Comparison of ENCODE assay signal across 8 cellular contexts in genomic region chrX:150693782-150694574, GRCh38. TPM values are rescaled to one million over a fixed set of nuclear protein-coding genes. Genes with fewer than 3 reads are reported as not detected.
A peak's percentile ranks its signal among the peaks of the same experiment; 100 is the strongest.
DNase-seq lines count a peak whose midpoint lies in the region; ATAC-seq and TF ChIP-seq lines count a peak whose summit lies in the region.

No MANE protein-coding gene starts in this region.

- 56% methylated on average over 8 of the region's 33 CpGs; no CpG with 5 or more reads in 1 of the 2 donors for WGBS in gastroesophageal sphincter (ENCODE audit: low coverage in 1 of 2), 2 donors

- H3K27ac ChIP-seq in Panc1 (ENCODE audit: low read length) (peak overlapping the region; percentile 88), gastroesophageal sphincter (peak overlapping the region; percentile 81 to 93 (median 84)), upper lobe of right lung (peak overlapping the region; percentile 78)

- ATAC-seq in GM21360 (IDR thresholded peaks at IDR 0.05; ENCODE audit: unreplicated experiment) (peak; percentile 69), Panc1 (peak; percentile 64), gastroesophageal sphincter (peak; percentile 43), upper lobe of right lung (peak; percentile 80)

- H3K4me1 ChIP-seq in Panc1 (ENCODE audit: control insufficient read depth, insufficient read depth, low read length) (peaks cover 7% of the 10 kb centered on the region), gastroesophageal sphincter (peaks cover 0 to 31% (median 5%) of the 10 kb centered on the region in 3 donors), upper lobe of right lung (no peaks in the 10 kb centered on the region)

- no peaks in the 10 kb centered on the region for H3K36me3 ChIP-seq in Panc1 (ENCODE audit: control insufficient read depth, insufficient read depth, low read length)
- H3K36me3 ChIP-seq in gastroesophageal sphincter = no peaks in the 10 kb centered on the region
- no peaks in the 10 kb centered on the region for H3K36me3 ChIP-seq in upper lobe of right lung

- no peak for TF ChIP-seq POLR2A in gastroesophageal sphincter (IDR thresholded peaks at IDR 0.05)

- peak; percentile 92 for DNase-seq in DMS53 (lab: John Stamatoyannopoulos, UW)
- peak; percentile 55 for DNase-seq in HK-2 (ENCODE audit: unreplicated experiment)
- no peak for DNase-seq in Panc1 (ENCODE audit: low read depth, low spot score)
- peak; percentile 51 for DNase-seq in activated gamma-delta T cell (lab: John Stamatoyannopoulos, UW)
- peak; percentile 23 for DNase-seq in occipital lobe (lab: John Stamatoyannopoulos, UW)
- DNase-seq in upper lobe of right lung = peak; percentile 82

- H3K4me3 ChIP-seq in Panc1 (ENCODE audit: low read depth in 2 of 2, low read length in 2 of 2) (peak overlapping the region; percentile 67 to 82), gastroesophageal sphincter (peak overlapping the region; percentile 67 to 98), upper lobe of right lung (peak overlapping the region; percentile 55)

- H3K9me3 ChIP-seq in Panc1 (ENCODE audit: control insufficient read depth, insufficient read depth, low read depth, low read length) (no peaks in the 10 kb centered on the region; the same call in 1 of the 2 replicates), gastroesophageal sphincter (no peaks in the 10 kb centered on the region), upper lobe of right lung (no peaks in the 10 kb centered on the region)

- TF ChIP-seq CTCF in Panc1 (IDR thresholded peaks at IDR 0.05) = no peak
- TF ChIP-seq CTCF in gastroesophageal sphincter (IDR thresholded peaks at IDR 0.05) = no peak
- TF ChIP-seq CTCF in upper lobe of right lung (IDR thresholded peaks at IDR 0.05) = no peak

- CTCF ChIA-PET in Panc1 (lab: Charles Lee) = interaction anchor here (0.6 kb wide), 1 partner anchor 268 kb away, joined by 4 read pairs; no protein-coding TSS in a partner anchor

- no peak for TF ChIP-seq EP300 in gastroesophageal sphincter (IDR thresholded peaks at IDR 0.05)

- POLR2A ChIA-PET in Panc1 (lab: Charles Lee) = interaction anchor here (0.6 to 0.7 kb wide), 2 partner anchors 22 to 754 kb away, joined by 3 to 8 read pairs; no protein-coding TSS in a partner anchor

- H3K27me3 ChIP-seq in Panc1 (ENCODE audit: control insufficient read depth, insufficient read depth, low read length) (no peaks in the 10 kb centered on the region), gastroesophageal sphincter (no peaks in the 10 kb centered on the region), upper lobe of right lung (no peaks in the 10 kb centered on the region)

- in situ Hi-C loops in Panc1 (cut with HindIII; ENCODE audit: low pct_unique_long_range_greater_than_20kb, low sequenced_read_pairs) = no loop called here

- intact Hi-C loops in Panc1 (cut with micrococcal nuclease; ENCODE audit: unreplicated experiment) = no loop called here
- intact Hi-C loops in upper lobe of right lung (cut with DNase I) = no loop called here

- no TSS peak for BruUV-seq in Panc1 (replicated peaks; lab: Mats Ljungman, UMichigan)

RNA-seq across cellular contexts. Expression of gene MTMR1, which starts 0.8 kb away (rescaled TPM):
- 36.1 TPM for total RNA-seq in Panc1 (2021; ENCODE audit: unreplicated experiment)
- 22.7 TPM for polyA plus RNA-seq in Panc1 (2012; ENCODE audit: insufficient read length)
- total RNA-seq in gastroesophageal sphincter = 10 to 100 TPM; 17.3 to 26.1 (median 21.5) TPM
- 29.0 TPM for total RNA-seq in occipital lobe
- total RNA-seq in upper lobe of right lung = 27.3 TPM
